Comparison of ENCODE assay signal across 15 cellular contexts in genomic region chr14:104228716-104229620, GRCh38.
A peak's percentile ranks its signal among the peaks of the same experiment; 100 is the strongest.
DNase-seq lines count a peak whose midpoint lies in the region; ATAC-seq, FAIRE-seq and TF ChIP-seq lines count a peak whose summit lies in the region.
"Had no signal": no experiment of that assay in that cellular context is flagged by ENCODE, and none has a peak within 500 bp of the region (broad histone marks: within the 10 kb centered on the region; RNA-seq: fewer than 3 reads in every experiment).

No MANE protein-coding gene starts in this region.

- H3K27me3 ChIP-seq in right lobe of liver (no peaks in the 10 kb centered on the region), HepG2 (ENCODE audit: control insufficient read depth in 1 of 2, insufficient read depth in 2 of 2, low read length in 2 of 2) (peaks cover 0 to 3% of the 10 kb centered on the region in 2 experiments; a peak in 2 of 5 replicates), gastroesophageal sphincter (peaks cover 14% of the 10 kb centered on the region), sigmoid colon (peaks cover 0 to 3% (median 0%) of the 10 kb centered on the region in 3 donors)
- H3K27me3 ChIP-seq: MG63 had no signal

- peak overlapping the region; percentile 35 for H3K27ac Mint-ChIP-seq in neural crest cell (ENCODE audit: unreplicated experiment)
- H3K27ac Mint-ChIP-seq: CD4-positive, alpha-beta T cell had no signal

- H3K27ac ChIP-seq in right lobe of liver: no peak overlapping the region
- no peak overlapping the region for H3K27ac ChIP-seq in HepG2 (ENCODE audit: extremely low read length, insufficient read depth, low read length)
- no peak overlapping the region for H3K27ac ChIP-seq in gastroesophageal sphincter
- H3K27ac ChIP-seq in sigmoid colon: peak overlapping the region in 2 of 4 donors; percentile 14 to 50

- H3K9ac ChIP-seq in HepG2 (ENCODE audit: insufficient read depth, low read depth, low read length): no peak overlapping the region

- intact Hi-C loops in right lobe of liver (cut with DNase I) (no loop called here), HepG2 (cut with micrococcal nuclease; ENCODE audit: unreplicated experiment) (no loop called here), sigmoid colon (cut with DNase I) (no loop called here)

- no peak overlapping the region for H2AFZ ChIP-seq in HepG2 (ENCODE audit: low read length)

- DNase-seq in right lobe of liver (peak in 2 of 3 donors; percentile 15 to 42), HepG2 (ENCODE audit: low spot score) (no peak), neural crest cell (ENCODE audit: low read depth, low spot score) (no peak), sigmoid colon (no peak), NCI-H1417 (lab: John Stamatoyannopoulos, UW) (no peak)
- DNase-seq: CD4-positive, alpha-beta T cell; EL; IMR-90; Karpas-422; MG63; NCI-H510A treated with DMSO at 0.1 percent for 48 hours; SHP77 treated with DMSO at 0.1 percent for 48 hours had no signal

- no TSS peak for BruUV-seq in HepG2 (replicated peaks; lab: Mats Ljungman, UMichigan)

- H3K4me3 Mint-ChIP-seq in neural crest cell: no peak overlapping the region
- H3K4me3 Mint-ChIP-seq: CD4-positive, alpha-beta T cell had no signal

- no peaks in the 10 kb centered on the region for H3K36me3 ChIP-seq in right lobe of liver
- no peaks in the 10 kb centered on the region for H3K36me3 ChIP-seq in HepG2 (replicated peaks in 1 of 2; ENCODE audit: control insufficient read depth in 1 of 2, insufficient read depth in 2 of 2, low read length in 2 of 2)
- H3K36me3 ChIP-seq in gastroesophageal sphincter: no peaks in the 10 kb centered on the region
- no peaks in the 10 kb centered on the region for H3K36me3 ChIP-seq in sigmoid colon
- H3K36me3 ChIP-seq: MG63 had no signal

- 85% methylated on average over 3 of the region's 19 CpGs for WGBS in right lobe of liver (ENCODE audit: insufficient coverage, low coverage, low lambda C conversion rate, missing lambda C conversion rate)
- WGBS in HepG2 (ENCODE audit: low lambda C conversion rate): 43% methylated on average over 8 of the region's 19 CpGs
- WGBS in gastroesophageal sphincter (ENCODE audit: low coverage in 1 of 2), 2 donors: 72 to 93% methylated on average over 4 to 5 of the region's 19 CpGs
- 58 to 85% methylated on average over 19 of the region's 19 CpGs for WGBS in sigmoid colon, 2 donors

- no peak for FAIRE-seq in HepG2 (lab: Jason Lieb, UNC)
- FAIRE-seq: RCC 7860 had no signal

- H4K20me1 ChIP-seq in HepG2 (ENCODE audit: insufficient read depth, low read length): no peaks in the 10 kb centered on the region

- POLR2A ChIA-PET in HepG2 (lab: Yijun Ruan, JAX): no interaction called here

- in situ Hi-C loops in HepG2 (cut with HindIII; ENCODE audit: extremely low pct_ligation_motif_present, low pct_unique_long_range_greater_than_20kb): no loop called here

- H3K4me1 ChIP-seq in right lobe of liver (no peaks in the 10 kb centered on the region), HepG2 (ENCODE audit: insufficient read depth, low read length) (no peaks in the 10 kb centered on the region), gastroesophageal sphincter (peaks cover 0 to 10% (median 0%) of the 10 kb centered on the region in 3 donors), sigmoid colon (peaks cover 0 to 14% (median 6%) of the 10 kb centered on the region in 4 donors)

- TF ChIP-seq EP300 in HepG2 (IDR thresholded peaks at IDR 0.05; ENCODE audit: low read depth in 2 of 2, low read length in 2 of 2) (no peak), HepG2 (CRISPR knock-in tag; IDR thresholded peaks at IDR 0.05; ENCODE audit: borderline replicate concordance) (no peak), gastroesophageal sphincter (IDR thresholded peaks at IDR 0.05) (no peak), sigmoid colon (IDR thresholded peaks at IDR 0.05) (no peak)

- TF ChIP-seq RAD21 in HepG2 (CRISPR knock-in tag; IDR thresholded peaks at IDR 0.05): no peak

- TF ChIP-seq CTCF in right lobe of liver (IDR thresholded peaks at IDR 0.05): no peak
- TF ChIP-seq CTCF in HepG2 (CRISPR knock-in tag; IDR thresholded peaks at IDR 0.05): no peak
- no peak for TF ChIP-seq CTCF in gastroesophageal sphincter (IDR thresholded peaks at IDR 0.05)
- TF ChIP-seq CTCF in neural crest cell (conservative IDR thresholded peaks at IDR 0.05): no peak
- no peak for TF ChIP-seq CTCF in sigmoid colon (IDR thresholded peaks at IDR 0.05)

- CTCF ChIA-PET in HepG2 (lab: Yijun Ruan, JAX; ENCODE audit: low intra/inter-chr PET ratio, low total read pairs): no interaction called here

- no peaks in the 10 kb centered on the region for H3K79me2 ChIP-seq in HepG2 (ENCODE audit: insufficient read depth, low read length)

- H3K4me2 ChIP-seq in HepG2 (ENCODE audit: low read depth, low read length): no peak overlapping the region

- H3K4me1 Mint-ChIP-seq in neural crest cell: peaks cover 12% of the 10 kb centered on the region

- H3K27me3 Mint-ChIP-seq in neural crest cell (ENCODE audit: low read depth): no peaks in the 10 kb centered on the region

- peaks cover 14% of the 10 kb centered on the region for H3K9me3 Mint-ChIP-seq in neural crest cell

- peaks cover 4% of the 10 kb centered on the region for H3K36me3 Mint-ChIP-seq in neural crest cell (ENCODE audit: low read depth)

- ATAC-seq in right lobe of liver (no peak), HepG2 (no peak; the same call in 2 of the 3 replicates), gastroesophageal sphincter (peak; percentile 32), HG03196 (IDR thresholded peaks at IDR 0.05; ENCODE audit: unreplicated experiment) (no peak)

- TF ChIP-seq POLR2A in right lobe of liver (IDR thresholded peaks at IDR 0.05) (no peak), HepG2 (IDR thresholded peaks at IDR 0.05; ENCODE audit: insufficient read depth in 1 of 2, low read depth in 2 of 2, low read length in 2 of 2) (no peak), gastroesophageal sphincter (IDR thresholded peaks at IDR 0.05) (no peak), sigmoid colon (IDR thresholded peaks at IDR 0.05) (no peak)

- H3K4me3 ChIP-seq in right lobe of liver (no peak overlapping the region), HepG2 (replicated peaks in 1 of 3; ENCODE audit: insufficient read depth in 1 of 3, low read depth in 2 of 3, low read length in 3 of 3) (no peak overlapping the region), gastroesophageal sphincter (no peak overlapping the region), sigmoid colon (no peak overlapping the region)
- H3K4me3 ChIP-seq: MG63 had no signal

- no peaks in the 10 kb centered on the region for H3K9me3 ChIP-seq in right lobe of liver
- peaks cover 27% of the 10 kb centered on the region for H3K9me3 ChIP-seq in HepG2 (ENCODE audit: low read length)
- peaks cover 0 to 35% (median 0%) of the 10 kb centered on the region in 3 donors for H3K9me3 ChIP-seq in gastroesophageal sphincter
- H3K9me3 ChIP-seq in sigmoid colon: peaks cover 0 to 7% (median 1%) of the 10 kb centered on the region in 4 donors
- H3K9me3 ChIP-seq: MG63 had no signal

TF ChIP-seq in HepG2, 621 proteins besides CTCF, POLR2A, EP300 and RAD21:
- TF ChIP-seq ZNF567 (CRISPR knock-in tag; IDR thresholded peaks at IDR 0.05; ENCODE audit: borderline replicate concordance) (no peak), ARHGAP35 (CRISPR knock-in tag; IDR thresholded peaks at IDR 0.05; ENCODE audit: borderline replicate concordance) (no peak), MXI1 (IDR thresholded peaks at IDR 0.05; ENCODE audit: borderline replicate concordance, low read depth, low read length) (no peak)
TF ChIP-seq in HepG2: peak in this region for 0.

Comparison
In these comparisons a context has a peak if more than half of its experiments do, and no peak if none do; other contexts are left out.
1. DNase-seq: peak in right lobe of liver (2 of 3); none in HepG2 (single experiment), neural crest cell (single experiment), sigmoid colon (single experiment) and NCI-H1417 (0 of 3).